In genomic region chr1:50605186-50605875, GRCh38 we compare ENCODE assay signal across 8 cellular contexts.
DNase-seq lines count a peak whose midpoint lies in the region; ATAC-seq, FAIRE-seq and TF ChIP-seq lines count a peak whose summit lies in the region.

No MANE protein-coding gene starts in this region.

- H3K79me2 ChIP-seq in DND-41 (ENCODE audit: insufficient read depth, low read length) (no peaks in the 10 kb centered on the region), H1 (ENCODE audit: control insufficient read depth in 1 of 2, insufficient read depth in 2 of 2, low read length in 2 of 2) (no peaks in the 10 kb centered on the region)

- POLR2A ChIA-PET in H1 (lab: Charles Lee; ENCODE audit: partially characterized antibody): no interaction called here

- no peak for TF ChIP-seq EP300 in H1 (IDR thresholded peaks at IDR 0.05; ENCODE audit: borderline replicate concordance in 1 of 2, low read depth in 2 of 2, low read length in 2 of 2)

- H3K56ac ChIP-seq in H1 (replicated peaks; ENCODE audit: insufficient read length, low read depth, low read length): no peak overlapping the region

- H3K4ac ChIP-seq in H1 (replicated peaks; ENCODE audit: insufficient read length, low read depth, low read length): no peak overlapping the region

- H2AFZ ChIP-seq in DND-41 (ENCODE audit: low read depth, low read length) (no peak overlapping the region), H1 (ENCODE audit: low read length) (no peak overlapping the region)

- H2BK120ac ChIP-seq in H1 (replicated peaks; ENCODE audit: low read depth, low read length): no peak overlapping the region

- DNase-seq in DND-41: no peak
- peak; percentile 44 for DNase-seq in NCI-H82 treated with DMSO at 0.1 percent for 48 hours (lab: John Stamatoyannopoulos, UW; ENCODE audit: unreplicated experiment)
- DNase-seq in H1 (ENCODE audit: low read depth in 1 of 2, low spot score in 2 of 2): no peak
- DNase-seq in prostate gland (ENCODE audit: low spot score): peak; percentile 28
- DNase-seq in posterior vena cava (ENCODE audit: low spot score): no peak

- H3K4me1 ChIP-seq in DND-41 (ENCODE audit: insufficient read depth, low read length): no peaks in the 10 kb centered on the region
- H3K4me1 ChIP-seq in H1 (replicated peaks in 1 of 4; ENCODE audit: control insufficient read depth in 3 of 4, insufficient read depth in 4 of 4, low read length in 3 of 4): no peaks in the 10 kb centered on the region
- no peaks in the 10 kb centered on the region for H3K4me1 ChIP-seq in prostate gland (replicated peaks)

- no peak overlapping the region for H4K8ac ChIP-seq in H1 (ENCODE audit: extremely low read depth, insufficient read depth, low read length)

- no peak overlapping the region for H3K23ac ChIP-seq in H1 (ENCODE audit: insufficient read length)

- H2BK5ac ChIP-seq in H1 (ENCODE audit: low read depth, low read length): no peak overlapping the region

- CTCF ChIA-PET in H1 (lab: Charles Lee; ENCODE audit: partially characterized antibody): interaction anchor here (0.6 to 10.4 kb wide), 31 partner anchors 9 to 631 kb away, joined by 3 to 65 read pairs (median 5); partner anchors contain the start of gene DMRTA2

- H4K91ac ChIP-seq in H1 (replicated peaks; ENCODE audit: insufficient read length, low read length): no peak overlapping the region

- no peaks in the 10 kb centered on the region; the same call in 1 of the 2 replicates for H3K36me3 ChIP-seq in DND-41 (ENCODE audit: insufficient read depth, low read length)
- no peaks in the 10 kb centered on the region for H3K36me3 ChIP-seq in H1 (ENCODE audit: control insufficient read depth in 2 of 4, insufficient read depth in 4 of 4, low read length in 3 of 4)
- H3K36me3 ChIP-seq in prostate gland: no peaks in the 10 kb centered on the region

- no peak overlapping the region for H2BK12ac ChIP-seq in H1 (ENCODE audit: low read depth, low read length)

- H3K4me2 ChIP-seq in DND-41 (ENCODE audit: insufficient read depth, low read length) (no peak overlapping the region), H1 (ENCODE audit: insufficient read depth in 1 of 2, low read depth in 2 of 2, low read length in 2 of 2) (no peak overlapping the region)

- H2BK20ac ChIP-seq in H1 (ENCODE audit: low read length): no peak overlapping the region

- peak; percentile 70 for FAIRE-seq in H1 (lab: Jason Lieb, UNC)

- H4K20me1 ChIP-seq in DND-41 (ENCODE audit: insufficient read depth, low read length): no peaks in the 10 kb centered on the region
- H4K20me1 ChIP-seq in H1 (replicated peaks in 1 of 2; ENCODE audit: control insufficient read depth in 1 of 2, insufficient read depth in 2 of 2, low read length in 2 of 2): no peaks in the 10 kb centered on the region

- H3K79me1 ChIP-seq in H1 (ENCODE audit: low read depth, low read length): no peaks in the 10 kb centered on the region

- H3K27ac ChIP-seq in DND-41 (ENCODE audit: low read length) (no peak overlapping the region), H1 (ENCODE audit: low read depth, low read length) (no peak overlapping the region), prostate gland (no peak overlapping the region)

- no peak overlapping the region for H3K18ac ChIP-seq in H1 (ENCODE audit: extremely low read depth, low read length)

- no peak overlapping the region for H2BK15ac ChIP-seq in H1 (ENCODE audit: low read length)

- TF ChIP-seq RAD21 in H1 (IDR thresholded peaks at IDR 0.05 in 1 of 2, conservative IDR thresholded peaks at IDR 0.05 in 1 of 2; ENCODE audit: low read depth in 2 of 2, low read length in 2 of 2): peak; percentile 77 to 81

- ATAC-seq in DND-41 (ENCODE audit: insufficient read depth, low read depth): peak; percentile 67; the same call in 2 of the 3 replicates
- peak; percentile 50 for ATAC-seq in HG03378 (IDR thresholded peaks at IDR 0.05; ENCODE audit: unreplicated experiment)
- no peak for ATAC-seq in HG03135 (IDR thresholded peaks at IDR 0.05; ENCODE audit: unreplicated experiment)
- no peak for ATAC-seq in GM21526 (IDR thresholded peaks at IDR 0.05; ENCODE audit: low FRiP score, unreplicated experiment)

- H2AK5ac ChIP-seq in H1 (ENCODE audit: low read depth, low read length): no peak overlapping the region

- H3K14ac ChIP-seq in H1 (ENCODE audit: insufficient read length): no peak overlapping the region

- intact Hi-C loops in prostate gland (cut with DNase I) (no loop called here), posterior vena cava (cut with DNase I) (no loop called here)

- H4K5ac ChIP-seq in H1 (ENCODE audit: insufficient read length, low read depth, low read length): no peak overlapping the region

- 78% methylated on average over 2 of the region's 2 CpGs; no CpG with 5 or more reads in 1 of the 2 experiments for WGBS in H1 (ENCODE audit: extremely low coverage in 1 of 2, insufficient coverage in 1 of 2, insufficient read length in 1 of 2, insufficient replicate concordance in 2 of 2, low coverage in 1 of 2, low lambda C conversion rate in 2 of 2, missing lambda C conversion rate in 1 of 2), 2 experiments
- 82% methylated on average over 2 of the region's 2 CpGs for WGBS in prostate gland

- peak; percentile 63 for TF ChIP-seq CTCF in DND-41 (IDR thresholded peaks at IDR 0.05; ENCODE audit: borderline replicate concordance, extremely low read depth, low read length, poor library complexity, severe bottlenecking)
- peak in 2 of 3 experiments; percentile 62 to 64; a peak in 3 of 4 replicates for TF ChIP-seq CTCF in H1 (IDR thresholded peaks at IDR 0.05; ENCODE audit: control extremely low read depth in 1 of 3, insufficient read depth in 1 of 3, low read depth in 1 of 3, low read length in 3 of 3)
- TF ChIP-seq CTCF in prostate gland (IDR thresholded peaks at IDR 0.05): peak in 3 of 4 experiments; percentile 28 to 65 (median 37)

- H3K9ac ChIP-seq in DND-41 (ENCODE audit: low read depth, low read length) (no peak overlapping the region), H1 (replicated peaks in 1 of 4; ENCODE audit: extremely low read depth in 1 of 4, low read depth in 3 of 4, low read length in 3 of 4) (no peak overlapping the region)

- TF ChIP-seq POLR2A in H1 (IDR thresholded peaks at IDR 0.05; ENCODE audit: control extremely low read depth in 1 of 2, low read depth in 2 of 2, low read length in 2 of 2): no peak
- no peak for TF ChIP-seq POLR2A in prostate gland (IDR thresholded peaks at IDR 0.05)

- no peaks in the 10 kb centered on the region for H3K23me2 ChIP-seq in H1 (ENCODE audit: low read depth, low read length)

- no peaks in the 10 kb centered on the region for H3K27me3 ChIP-seq in DND-41 (ENCODE audit: insufficient read depth, low read length, poor library complexity)
- no peaks in the 10 kb centered on the region for H3K27me3 ChIP-seq in H1 (replicated peaks in 1 of 4; ENCODE audit: control insufficient read depth in 3 of 4, extremely low read depth in 1 of 4, insufficient read depth in 3 of 4, low read length in 3 of 4)
- no peaks in the 10 kb centered on the region for H3K27me3 ChIP-seq in prostate gland (replicated peaks; ENCODE audit: insufficient read depth)

- H3K4me3 ChIP-seq in DND-41 (ENCODE audit: low read depth in 1 of 2, low read length in 2 of 2) (no peak overlapping the region), H1 (ENCODE audit: extremely low read depth in 1 of 4, insufficient read depth in 2 of 4, low read depth in 3 of 4, low read length in 4 of 4) (no peak overlapping the region), prostate gland (no peak overlapping the region)

- no peaks in the 10 kb centered on the region for H3K9me3 ChIP-seq in DND-41 (ENCODE audit: insufficient read depth, low read length, severe bottlenecking)
- no peaks in the 10 kb centered on the region for H3K9me3 ChIP-seq in H1 (ENCODE audit: insufficient read depth in 2 of 2, low read depth in 1 of 2, low read length in 1 of 2)
- H3K9me3 ChIP-seq in prostate gland: no peaks in the 10 kb centered on the region

TF ChIP-seq in H1, 55 proteins besides CTCF, POLR2A, EP300 and RAD21 (continues in another document):
- TF ChIP-seq EZH2 (IDR thresholded peaks at IDR 0.05; ENCODE audit: low read depth, low read length, severe bottlenecking): no peak
- no peak for TF ChIP-seq SP4 (IDR thresholded peaks at IDR 0.05; ENCODE audit: low read length)
- TF ChIP-seq SIN3A (conservative IDR thresholded peaks at IDR 0.05 in 1 of 2, IDR thresholded peaks at IDR 0.05 in 1 of 2; ENCODE audit: low read depth in 1 of 2, low read length in 2 of 2): no peak

Comparison
In these comparisons a context has a peak if more than half of its experiments do, and no peak if none do; other contexts are left out.
1. ATAC-seq: peak in DND-41 (single experiment) and HG03378 (single experiment); none in HG03135 (single experiment) and GM21526 (single experiment).
2. DNase-seq: peak in NCI-H82 treated with DMSO at 0.1 percent for 48 hours (single experiment) and prostate gland (single experiment); none in DND-41 (single experiment), H1 (0 of 2) and posterior vena cava (single experiment).
3. Peak in every context shown above with its lines, with median percentiles within 50 percentile points of each other: CTCF ChIP-seq.